ENCODE assay signal across 8 cellular contexts in the genomic region with DNA sequence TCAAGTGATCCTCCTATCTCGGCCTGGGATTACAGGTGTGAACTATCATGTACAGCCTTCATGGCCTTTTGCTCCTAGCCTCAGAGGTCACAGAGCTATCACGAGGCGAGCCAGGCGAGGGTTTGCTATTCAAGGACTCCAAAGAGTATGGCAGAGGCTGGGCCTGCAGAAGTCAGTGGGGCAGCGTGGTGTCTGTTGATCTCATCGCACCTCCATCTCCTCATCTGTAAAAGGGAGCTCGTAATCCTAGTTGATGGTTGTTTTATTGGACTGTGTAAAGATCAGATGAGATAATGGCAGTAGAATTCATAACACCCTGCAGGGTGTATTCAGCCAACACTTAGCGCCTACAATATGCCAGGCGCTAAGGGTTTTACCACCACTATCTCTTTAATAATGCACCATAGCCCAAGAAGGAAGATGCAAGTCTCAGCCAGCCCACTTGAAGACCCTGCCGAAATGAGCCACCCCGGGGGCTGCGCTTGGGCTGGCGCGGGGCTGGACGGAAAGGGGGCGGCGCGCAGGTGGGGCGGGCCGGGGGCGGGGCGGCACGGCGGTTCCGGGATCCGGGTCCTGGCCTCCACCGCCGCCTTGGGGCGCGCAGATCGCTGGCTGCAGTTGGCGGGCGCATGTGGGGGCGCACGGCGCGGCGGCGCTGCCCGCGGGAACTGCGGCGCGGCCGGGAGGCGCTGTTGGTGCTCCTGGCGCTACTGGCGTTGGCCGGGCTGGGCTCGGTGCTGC. TPM values are rescaled to one million over a fixed set of nuclear protein-coding genes. Genes with fewer than 3 reads are reported as not detected.
DNase-seq lines count a peak whose midpoint lies in the region; ATAC-seq, FAIRE-seq and TF ChIP-seq lines count a peak whose summit lies in the region.

A gene with protein sequence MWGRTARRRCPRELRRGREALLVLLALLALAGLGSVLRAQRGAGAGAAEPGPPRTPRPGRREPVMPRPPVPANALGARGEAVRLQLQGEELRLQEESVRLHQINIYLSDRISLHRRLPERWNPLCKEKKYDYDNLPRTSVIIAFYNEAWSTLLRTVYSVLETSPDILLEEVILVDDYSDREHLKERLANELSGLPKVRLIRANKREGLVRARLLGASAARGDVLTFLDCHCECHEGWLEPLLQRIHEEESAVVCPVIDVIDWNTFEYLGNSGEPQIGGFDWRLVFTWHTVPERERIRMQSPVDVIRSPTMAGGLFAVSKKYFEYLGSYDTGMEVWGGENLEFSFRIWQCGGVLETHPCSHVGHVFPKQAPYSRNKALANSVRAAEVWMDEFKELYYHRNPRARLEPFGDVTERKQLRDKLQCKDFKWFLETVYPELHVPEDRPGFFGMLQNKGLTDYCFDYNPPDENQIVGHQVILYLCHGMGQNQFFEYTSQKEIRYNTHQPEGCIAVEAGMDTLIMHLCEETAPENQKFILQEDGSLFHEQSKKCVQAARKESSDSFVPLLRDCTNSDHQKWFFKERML (plus strand): TSS at position 601 of the 741 bp plus-strand sequence. CDS start 29 bp downstream, at position 630.

- no peaks in the 10 kb centered on the region for H3K9me3 Mint-ChIP-seq in stimulated activated naive CD8-positive, alpha-beta T cell treated with anti-CD3 and anti-CD28 coated beads, Interleukin-15, amount 100 ng/mL, for 72 hours

- DNase-seq in DMS53 (lab: John Stamatoyannopoulos, UW) (peak; percentile 50), DMS53 treated with DMSO at 0.1 percent for 48 hours (lab: John Stamatoyannopoulos, UW; ENCODE audit: unreplicated experiment) (no peak), NAMALWA (ENCODE audit: low spot score) (peak; percentile 71), H1 (ENCODE audit: low read depth in 1 of 2, low spot score in 2 of 2) (peak in 1 of 2 experiments; percentile 77)
- DNase-seq in activated CD4-positive, alpha-beta T cell treated with anti-CD3 and anti-CD28 coated beads, Interleukin-2, amount 50 U/mL, for 48 hours: peak; percentile 55 to 61
- DNase-seq in stimulated activated naive CD8-positive, alpha-beta T cell treated with anti-CD3 and anti-CD28 coated beads, Interleukin-15, amount 100 ng/mL, for 72 hours: peak; percentile 41 to 54

- peak within 1 kb of the TSS; percentile 66 to 78 for H3K4me2 ChIP-seq in H1 (ENCODE audit: insufficient read depth in 1 of 2, low read depth in 2 of 2, low read length in 2 of 2)

- TF ChIP-seq CTCF in H1 (IDR thresholded peaks at IDR 0.05; ENCODE audit: control extremely low read depth in 1 of 3, insufficient read depth in 1 of 3, low read depth in 1 of 3, low read length in 3 of 3): peak in 1 of 3 experiments; percentile 15; a peak in 1 of 4 replicates

- H3K18ac ChIP-seq in H1 (ENCODE audit: extremely low read depth, low read length): peak within 1 kb of the TSS; percentile 64; the same call in 1 of the 2 replicates

- peak in 1 of 2 experiments; percentile 40; a peak in 1 of 3 replicates for TF ChIP-seq POLR2A in H1 (IDR thresholded peaks at IDR 0.05; ENCODE audit: control extremely low read depth in 1 of 2, low read depth in 2 of 2, low read length in 2 of 2)

- H3K56ac ChIP-seq in H1 (replicated peaks; ENCODE audit: insufficient read length, low read depth, low read length): no peak within 1 kb of the TSS

- H3K4me3 ChIP-seq in H1 (ENCODE audit: extremely low read depth in 1 of 4, insufficient read depth in 2 of 4, low read depth in 3 of 4, low read length in 4 of 4) (peak within 1 kb of the TSS; percentile 38 to 67 (median 59)), muscle layer of colon (ENCODE audit: low read depth in 1 of 2, low read length in 2 of 2) (peak within 1 kb of the TSS; percentile 60)

- no peak within 1 kb of the TSS; the same call in 1 of the 2 replicates for H2BK12ac ChIP-seq in H1 (ENCODE audit: low read depth, low read length)

- no peak within 1 kb of the TSS for H3K4ac ChIP-seq in H1 (replicated peaks; ENCODE audit: insufficient read length, low read depth, low read length)

- H3K23me2 ChIP-seq in H1 (ENCODE audit: low read depth, low read length): peaks cover 7% of the 10 kb centered on the region; the same call in 1 of the 2 replicates

- POLR2A ChIA-PET in H1 (lab: Charles Lee; ENCODE audit: partially characterized antibody): interaction anchor here (1.1 to 2.1 kb wide), 2 partner anchors 11 to 15 kb away, joined by 3 to 16 read pairs; a partner anchor contains a TSS

- TF ChIP-seq EP300 in H1 (IDR thresholded peaks at IDR 0.05; ENCODE audit: borderline replicate concordance in 1 of 2, low read depth in 2 of 2, low read length in 2 of 2): no peak

- peak within 1 kb of the TSS; percentile 85 for H2BK120ac ChIP-seq in H1 (replicated peaks; ENCODE audit: low read depth, low read length)

- CTCF ChIA-PET in H1 (lab: Charles Lee; ENCODE audit: partially characterized antibody): interaction anchor here (0.8 to 5.6 kb wide), 11 partner anchors 10 to 346 kb away, joined by 3 to 28 read pairs (median 3); a partner anchor contains a TSS

- no peaks in the 10 kb centered on the region for H4K20me1 ChIP-seq in H1 (replicated peaks in 1 of 2; ENCODE audit: control insufficient read depth in 1 of 2, insufficient read depth in 2 of 2, low read length in 2 of 2)

- no peak within 1 kb of the TSS; the same call in 1 of the 2 replicates for H4K8ac ChIP-seq in H1 (ENCODE audit: extremely low read depth, insufficient read depth, low read length)

- peak within 1 kb of the TSS; percentile 19; the same call in 1 of the 2 replicates for H2BK15ac ChIP-seq in H1 (ENCODE audit: low read length)

- H3K4me3 Mint-ChIP-seq in stimulated activated naive CD8-positive, alpha-beta T cell treated with anti-CD3 and anti-CD28 coated beads, Interleukin-15, amount 100 ng/mL, for 72 hours: peak within 1 kb of the TSS; percentile 84 to 92

- no peaks in the 10 kb centered on the region for H3K79me2 ChIP-seq in H1 (ENCODE audit: control insufficient read depth in 1 of 2, insufficient read depth in 2 of 2, low read length in 2 of 2)

- no peak within 1 kb of the TSS for H3K14ac ChIP-seq in H1 (ENCODE audit: insufficient read length)

- H3K27ac Mint-ChIP-seq in stimulated activated naive CD8-positive, alpha-beta T cell treated with anti-CD3 and anti-CD28 coated beads, Interleukin-15, amount 100 ng/mL, for 72 hours: peak within 1 kb of the TSS; percentile 55 to 86

- no peaks in the 10 kb centered on the region for H3K79me1 ChIP-seq in H1 (ENCODE audit: low read depth, low read length)

- H3K36me3 ChIP-seq in H1 (ENCODE audit: control insufficient read depth in 2 of 4, insufficient read depth in 4 of 4, low read length in 3 of 4) (no peaks in the 10 kb centered on the region), muscle layer of colon (ENCODE audit: insufficient read depth, low read length) (no peaks in the 10 kb centered on the region)

- peaks cover 39% of the 10 kb centered on the region for H3K4me1 Mint-ChIP-seq in stimulated activated naive CD8-positive, alpha-beta T cell treated with anti-CD3 and anti-CD28 coated beads, Interleukin-15, amount 100 ng/mL, for 72 hours

- H4K5ac ChIP-seq in H1 (ENCODE audit: insufficient read length, low read depth, low read length): peak within 1 kb of the TSS; percentile 67

- no peak within 1 kb of the TSS for H3K23ac ChIP-seq in H1 (ENCODE audit: insufficient read length)

- H2AK5ac ChIP-seq in H1 (ENCODE audit: low read depth, low read length): no peak within 1 kb of the TSS; the same call in 1 of the 2 replicates

- no peak for FAIRE-seq in H1 (lab: Jason Lieb, UNC)

- H3K27ac ChIP-seq in H1 (ENCODE audit: low read depth, low read length) (no peak within 1 kb of the TSS), muscle layer of colon (ENCODE audit: low read depth, low read length) (peak within 1 kb of the TSS; percentile 86)

- H2BK5ac ChIP-seq in H1 (ENCODE audit: low read depth, low read length): no peak within 1 kb of the TSS

- H3K9ac ChIP-seq in H1 (replicated peaks in 1 of 4; ENCODE audit: extremely low read depth in 1 of 4, low read depth in 3 of 4, low read length in 3 of 4) (peak within 1 kb of the TSS in 2 of 4 experiments; percentile 16 to 71; a peak in 2 of 7 replicates), muscle layer of colon (ENCODE audit: low read length) (peak within 1 kb of the TSS; percentile 49)

- peak within 1 kb of the TSS; percentile 51 for H4K91ac ChIP-seq in H1 (replicated peaks; ENCODE audit: insufficient read length, low read length)

- H3K4me1 ChIP-seq in H1 (replicated peaks in 1 of 4; ENCODE audit: control insufficient read depth in 3 of 4, insufficient read depth in 4 of 4, low read length in 3 of 4): peaks cover 5 to 22% (median 14%) of the 10 kb centered on the region in 4 experiments
- H3K4me1 ChIP-seq in muscle layer of colon (ENCODE audit: insufficient read depth, low read length): peaks cover 43% of the 10 kb centered on the region

- H3K27me3 Mint-ChIP-seq in stimulated activated naive CD8-positive, alpha-beta T cell treated with anti-CD3 and anti-CD28 coated beads, Interleukin-15, amount 100 ng/mL, for 72 hours: peaks cover 18% of the 10 kb centered on the region

- WGBS in H1 (ENCODE audit: extremely low coverage in 1 of 2, insufficient coverage in 1 of 2, insufficient read length in 1 of 2, insufficient replicate concordance in 2 of 2, low coverage in 1 of 2, low lambda C conversion rate in 2 of 2, missing lambda C conversion rate in 1 of 2), 2 experiments: 38% methylated on average over 13 of the region's 50 CpGs; no CpG with 5 or more reads in 1 of the 2 experiments

- H3K9me3 ChIP-seq in H1 (ENCODE audit: insufficient read depth in 2 of 2, low read depth in 1 of 2, low read length in 1 of 2) (no peaks in the 10 kb centered on the region), muscle layer of colon (ENCODE audit: low read length) (no peaks in the 10 kb centered on the region)

- no peak within 1 kb of the TSS for H2BK20ac ChIP-seq in H1 (ENCODE audit: low read length)

- peaks cover 0 to 5% (median 2%) of the 10 kb centered on the region in 4 experiments; a peak in 2 of 7 replicates for H3K27me3 ChIP-seq in H1 (replicated peaks in 1 of 4; ENCODE audit: control insufficient read depth in 3 of 4, extremely low read depth in 1 of 4, insufficient read depth in 3 of 4, low read length in 3 of 4)
- no peaks in the 10 kb centered on the region for H3K27me3 ChIP-seq in muscle layer of colon (ENCODE audit: control insufficient read depth in 1 of 2, insufficient read depth in 2 of 2, low read length in 2 of 2)

- H2AFZ ChIP-seq in H1 (ENCODE audit: low read length): peak within 1 kb of the TSS; percentile 78

- peak; percentile 75 for ATAC-seq in stimulated activated naive CD8-positive, alpha-beta T cell treated with anti-CD3 and anti-CD28 coated beads, Interleukin-15, amount 100 ng/mL, for 72 hours
- no peak for ATAC-seq in GM21381 (IDR thresholded peaks at IDR 0.05; ENCODE audit: unreplicated experiment)

- no peak for TF ChIP-seq RAD21 in H1 (IDR thresholded peaks at IDR 0.05 in 1 of 2, conservative IDR thresholded peaks at IDR 0.05 in 1 of 2; ENCODE audit: low read depth in 2 of 2, low read length in 2 of 2)

RNA-seq across cellular contexts. Expression of the gene that starts here (rescaled TPM):
- total RNA-seq in H1 (2021; fragmentation: NEBNext Ultra II Directional; extraction: Animal tissue kit (Norgen Biotek cat#: 25700)): 17.5 and 19.6 TPM in 2 replicates
- 16.2 and 21.2 TPM in 2 replicates for polyA plus RNA-seq in H1 (2011; rRNA removed)
- polyA plus RNA-seq in H1 (2011; cell fraction: cytosol; rRNA removed): 22.4 TPM
- 25.6 TPM for polyA plus RNA-seq in H1 (2011; cell fraction: nucleus; rRNA removed)
- polyA plus RNA-seq in H1 (2012, experiment 1 of 2): 18.9 to 21.9 TPM (median 20.5 TPM) in 4 replicates
- 4.9 TPM for polyA plus RNA-seq in H1 (2012, experiment 2 of 2)
- 19.4 TPM for polyA plus RNA-seq in H1 (2013, experiment 1 of 2)
- 20.2 TPM for polyA plus RNA-seq in H1 (2013, experiment 2 of 2)
- polyA minus RNA-seq in H1 (2011; rRNA and poly(A)+ RNA removed): 14.6 and 21.0 TPM in 2 replicates
- polyA minus RNA-seq in H1 (2011; cell fraction: cytosol; rRNA and poly(A)+ RNA removed): 12.3 TPM
- polyA minus RNA-seq in H1 (2011; cell fraction: nucleus; rRNA and poly(A)+ RNA removed): 10.6 TPM
